ENCODE assay signal across 8 cellular contexts in genomic region chr10:21535494-21535818, GRCh38. TPM values are rescaled to one million over a fixed set of nuclear protein-coding genes. Genes with fewer than 3 reads are reported as not detected.
DNase-seq lines count a peak whose midpoint lies in the region; ATAC-seq and TF ChIP-seq lines count a peak whose summit lies in the region.

No MANE protein-coding gene starts in this region.

- intact Hi-C loops in gastrocnemius medialis (cut with DNase I; ENCODE audit: low total_unique reads) = loop anchor here (2.0 kb wide), 1 partner anchor 781 kb away; the partner anchor contains the start of gene COMMD3

- H3K27me3 ChIP-seq in SJCRH30 = no peaks in the 10 kb centered on the region
- H3K27me3 ChIP-seq in gastrocnemius medialis = no peaks in the 10 kb centered on the region

- H3K9me3 ChIP-seq in SJCRH30 (replicated peaks) = no peaks in the 10 kb centered on the region
- H3K9me3 ChIP-seq in gastrocnemius medialis = no peaks in the 10 kb centered on the region

- H3K36me3 ChIP-seq in SJCRH30 (peaks cover 22% of the 10 kb centered on the region), gastrocnemius medialis (peaks cover 0 to 26% of the 10 kb centered on the region in 2 donors)

- TF ChIP-seq CTCF in fibroblast of mammary gland (conservative IDR thresholded peaks at IDR 0.05; ENCODE audit: control insufficient read depth, insufficient read depth, low read depth, low read length) (no peak), gastrocnemius medialis (IDR thresholded peaks at IDR 0.05 in 4 of 5, conservative IDR thresholded peaks at IDR 0.05 in 1 of 5) (no peak)

- ATAC-seq in gastrocnemius medialis = no peak

- H3K27ac ChIP-seq in SJCRH30 (no peak overlapping the region), gastrocnemius medialis (peak overlapping the region; percentile 90 to 100 (median 98))

- H3K4me1 ChIP-seq in SJCRH30 (peaks cover 16% of the 10 kb centered on the region), gastrocnemius medialis (peaks cover 25% of the 10 kb centered on the region in 2 donors)

- H3K4me3 ChIP-seq in GM08714 (ENCODE audit: low read length) (peak overlapping the region; percentile 64), SJCRH30 (peak overlapping the region; percentile 64), fibroblast of mammary gland (ENCODE audit: control insufficient read depth, low read depth, low read length) (peak overlapping the region; percentile 64), gastrocnemius medialis (peak overlapping the region; percentile 70 to 98 (median 86))

- in situ Hi-C loops in gastrocnemius medialis (cut with MboI; ENCODE audit: low sequenced_read_pairs in 4 of 4) = no loop called here

- DNase-seq in SJCRH30 = no peak
- DNase-seq in fibroblast of mammary gland (ENCODE audit: low read depth) = peak; percentile 12
- no peak for DNase-seq in gastrocnemius medialis
- no peak for DNase-seq in NCI-H526 treated with DMSO at 0.1 percent for 48 hours (lab: John Stamatoyannopoulos, UW)
- DNase-seq in GM03348 (ENCODE audit: low spot score) = no peak
- no peak for DNase-seq in SHP77 (lab: John Stamatoyannopoulos, UW)
- no peak for DNase-seq in activated CD4-positive, alpha-beta T cell treated with anti-CD3 and anti-CD28 coated beads, Interleukin-2, amount 50 U/mL, for 1 hour

- TF ChIP-seq POLR2A in gastrocnemius medialis (IDR thresholded peaks at IDR 0.05) = no peak

RNA-seq across cellular contexts. Expression of gene MLLT10, which starts 1.4 kb away (rescaled TPM):
- total RNA-seq in SJCRH30 (2014; rRNA removed; shearing (Covaris generic)) = 34.1 and 39.3 TPM in 2 replicates
- 10 to 100 TPM; 13.6 to 26.6 (median 21.6) TPM for total RNA-seq in gastrocnemius medialis

RNA-seq across cellular contexts. Expression of gene SKIDA1, which starts 10.0 kb away (rescaled TPM):
- total RNA-seq in SJCRH30 (2014; rRNA removed; shearing (Covaris generic)) = 1.4 and 1.8 TPM in 2 replicates
- total RNA-seq in gastrocnemius medialis = under 1 TPM in 1 of 4 donors, not detected in 3; 0.09 TPM
